In the genomic region with DNA sequence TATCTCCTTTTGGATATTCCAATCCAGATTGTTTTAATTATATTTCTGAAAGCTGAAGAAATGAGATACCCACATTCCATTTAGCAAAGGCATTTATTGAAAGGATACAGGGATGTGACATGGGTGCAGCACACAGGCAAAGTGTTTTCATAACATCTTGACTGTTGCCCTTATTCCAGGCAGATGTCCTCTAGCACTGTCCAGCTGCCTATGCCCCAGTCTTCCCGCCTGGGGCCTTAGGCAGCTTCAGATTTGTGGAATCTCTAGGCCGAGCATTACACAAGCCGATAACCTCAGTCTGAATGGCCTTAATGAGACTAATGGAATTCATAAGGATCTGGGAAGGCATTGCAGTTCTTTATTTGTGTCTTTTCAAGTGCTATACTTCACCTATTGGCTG, we compare ENCODE assay signal across 29 cellular contexts.
"Had no signal": no experiment of that assay in that cellular context is flagged by ENCODE, and none has a peak within 500 bp of the region (broad histone marks: within the 10 kb centered on the region; RNA-seq: fewer than 3 reads in every experiment).

No MANE protein-coding gene starts in this region.

- H3K4me3 ChIP-seq: adrenal gland, body of pancreas, esophagus squamous epithelium, gastrocnemius medialis had no signal

- H3K4me1 ChIP-seq: adrenal gland, body of pancreas, esophagus squamous epithelium, foreskin keratinocyte, gastrocnemius medialis had no signal

- H3K36me3 ChIP-seq: adrenal gland, esophagus squamous epithelium, gastrocnemius medialis had no signal

- ATAC-seq: activated CD4-positive, alpha-beta T cell treated with anti-CD3 and anti-CD28 coated beads for 36 hours; activated CD8-positive, alpha-beta memory T cell treated with anti-CD3 and anti-CD28 coated beads, Interleukin-2, amount 10 ng/mL, durations not matched to agents 7 days and 5 days; activated CD8-positive, alpha-beta T cell treated with anti-CD3 and anti-CD28 coated beads, Interleukin-2, amount 10 ng/mL, durations not matched to agents 7 days and 5 days; activated naive CD8-positive, alpha-beta T cell treated with anti-CD3 and anti-CD28 coated beads, Interleukin-2, amount 50 U/mL, for 24 hours; body of pancreas; foreskin keratinocyte; gastrocnemius medialis had no signal

- H3K9me3 ChIP-seq: adrenal gland, body of pancreas, esophagus squamous epithelium, gastrocnemius medialis had no signal

- H3K27ac ChIP-seq: adrenal gland, body of pancreas, epithelial cell of prostate, esophagus squamous epithelium, foreskin keratinocyte, gastrocnemius medialis had no signal

- FAIRE-seq: colon, endometrium, endothelial cell of umbilical vein had no signal

- H3K27me3 ChIP-seq: adrenal gland, body of pancreas, esophagus squamous epithelium, foreskin keratinocyte, gastrocnemius medialis had no signal

- DNase-seq: activated CD4-positive, alpha-beta memory T cell treated with anti-CD3 and anti-CD28 coated beads for 36 hours; activated CD4-positive, alpha-beta T cell treated with anti-CD3 and anti-CD28 coated beads for 36 hours; activated CD4-positive, alpha-beta T cell treated with anti-CD3 and anti-CD28 coated beads, Interleukin-2, amount 10 ng/mL, durations not matched to agents 24 days and 14 days; activated CD4-positive, CD25-positive, alpha-beta regulatory T cell; activated CD4-positive, CD25-positive, alpha-beta regulatory T cell treated with anti-CD3 and anti-CD28 coated beads, Interleukin-2, amount 50 U/mL, for 72 hours; activated CD8-positive, alpha-beta memory T cell treated with anti-CD3 and anti-CD28 coated beads, Interleukin-2, amount 10 ng/mL, durations not matched to agents 7 days and 5 days; activated CD8-positive, alpha-beta memory T cell treated with anti-CD3 and anti-CD28 coated beads, Interleukin-2, amount 50 U/mL, for 4 hours; activated CD8-positive, alpha-beta T cell treated with anti-CD3 and anti-CD28 coated beads, Interleukin-2, amount 10 ng/mL, durations not matched to agents 7 days and 5 days; activated effector memory CD4-positive, alpha-beta T cell treated with anti-CD3 and anti-CD28 coated beads, Interleukin-2, amount 50 U/mL, for 16 hours; activated naive CD4-positive, alpha-beta T cell treated with anti-CD3 and anti-CD28 coated beads for 36 hours; activated naive CD8-positive, alpha-beta T cell treated with anti-CD3 and anti-CD28 coated beads for 36 hours; activated naive CD8-positive, alpha-beta T cell treated with anti-CD3 and anti-CD28 coated beads, Interleukin-2, amount 50 U/mL, for 24 hours; activated T-cell treated with anti-CD3 and anti-CD28 coated beads, Interleukin-2, amount 50 U/mL, for 1 hour; activated T-cell treated with anti-CD3 and anti-CD28 coated beads, Interleukin-2, amount 50 U/mL, for 48 hours; adrenal gland; amygdala; aorta; body of pancreas; caudate nucleus; effector CD8-positive, alpha-beta T cell; esophagus squamous epithelium; foreskin keratinocyte; gastrocnemius medialis; glutamatergic neuron; T-helper 2 cell had no signal
